Comparison of ENCODE assay signal across 34 cellular contexts in the genomic region with DNA sequence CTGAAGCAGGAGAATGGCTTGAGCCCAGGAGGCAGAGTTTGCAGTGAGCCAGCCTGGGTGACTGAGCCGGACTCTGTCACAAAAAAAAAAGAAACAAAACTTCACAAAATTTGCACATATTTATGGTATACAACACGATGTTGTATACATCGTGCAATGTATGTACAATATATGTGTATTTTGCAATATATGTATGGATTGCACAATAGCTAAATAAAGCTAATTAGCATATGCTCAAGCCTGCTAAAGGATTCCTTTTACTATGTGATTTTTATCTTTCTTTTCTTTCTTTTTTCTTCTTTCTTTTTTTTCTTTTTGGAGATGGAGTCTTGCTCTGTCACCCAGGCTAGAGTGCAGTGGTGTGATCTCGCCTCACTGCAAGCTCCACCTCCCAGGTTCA.
"Had no signal": no experiment of that assay in that cellular context is flagged by ENCODE, and none has a peak within 500 bp of the region (broad histone marks: within the 10 kb centered on the region; RNA-seq: fewer than 3 reads in every experiment).

No MANE protein-coding gene starts in this region.

- H3K4me3 ChIP-seq: adrenal gland, body of pancreas, breast epithelium had no signal

- FAIRE-seq: astrocyte, TTC549 had no signal

- H3K4me1 ChIP-seq: adrenal gland, body of pancreas, breast epithelium had no signal

- H3K9me3 ChIP-seq: adrenal gland, body of pancreas, breast epithelium had no signal

- H3K36me3 ChIP-seq: adrenal gland, brain microvascular endothelial cell, breast epithelium, WERI-Rb-1 had no signal

- H3K27ac ChIP-seq: adrenal gland, body of pancreas, brain microvascular endothelial cell, breast epithelium, WERI-Rb-1 had no signal

- H3K27me3 ChIP-seq: adrenal gland, body of pancreas, brain microvascular endothelial cell, breast epithelium had no signal

- DNase-seq: activated CD4-positive, alpha-beta memory T cell treated with anti-CD3 and anti-CD28 coated beads for 36 hours; activated CD4-positive, alpha-beta T cell treated with anti-CD3 and anti-CD28 coated beads for 4 hours; activated CD4-positive, alpha-beta T cell treated with anti-CD3 and anti-CD28 coated beads, Interleukin-2, amount 10 ng/mL, durations not matched to agents 24 days and 14 days; activated CD4-positive, alpha-beta T cell treated with anti-CD3 and anti-CD28 coated beads, Interleukin-2, amount 50 U/mL, for 1 hour; activated CD4-positive, alpha-beta T cell treated with anti-CD3 and anti-CD28 coated beads, Interleukin-2, amount 50 U/mL, for 4 hours; activated CD4-positive, CD25-positive, alpha-beta regulatory T cell treated with anti-CD3 and anti-CD28 coated beads, Interleukin-2, amount 50 U/mL, for 72 hours; activated CD8-positive, alpha-beta memory T cell treated with anti-CD3 and anti-CD28 coated beads, Interleukin-2, amount 50 U/mL, for 4 hours; activated CD8-positive, alpha-beta T cell treated with anti-CD3 and anti-CD28 coated beads for 36 hours; activated effector memory CD4-positive, alpha-beta T cell treated with anti-CD3 and anti-CD28 coated beads, Interleukin-2, amount 50 U/mL, for 16 hours; activated gamma-delta T cell treated with Interleukin-2 at 50 U/mL for 16 hours; activated naive CD4-positive, alpha-beta T cell; activated naive CD4-positive, alpha-beta T cell treated with anti-CD3 and anti-CD28 coated beads for 36 hours; activated naive CD4-positive, alpha-beta T cell treated with anti-CD3 and anti-CD28 coated beads, Interleukin-2, amount 50 U/mL, for 16 hours; activated naive CD8-positive, alpha-beta T cell treated with anti-CD3 and anti-CD28 coated beads for 36 hours; activated T-cell treated with anti-CD3 and anti-CD28 coated beads for 4 hours; activated T-cell treated with anti-CD3 and anti-CD28 coated beads, Interleukin-2, amount 50 U/mL, for 1 hour; activated T-cell treated with anti-CD3 and anti-CD28 coated beads, Interleukin-2, amount 50 U/mL, for 4 hours; activated T-cell treated with anti-CD3 and anti-CD28 coated beads, Interleukin-2, amount 50 U/mL, for 72 hours; adrenal gland; amniotic stem cell; aorta; body of pancreas; brain microvascular endothelial cell; central memory CD4-positive, alpha-beta T cell; T-helper 1 cell; T-helper 2 cell; T-helper 9 cell; WERI-Rb-1 had no signal

- ATAC-seq: activated CD8-positive, alpha-beta T cell treated with anti-CD3 and anti-CD28 coated beads for 36 hours; activated naive CD4-positive, alpha-beta T cell treated with anti-CD3 and anti-CD28 coated beads, Interleukin-2, amount 50 U/mL, for 72 hours; activated T-cell treated with anti-CD3 and anti-CD28 coated beads, Interleukin-2, amount 50 U/mL, for 4 hours; activated T-cell treated with anti-CD3 and anti-CD28 coated beads, Interleukin-2, amount 50 U/mL, for 72 hours; activated T-helper 17 cell treated with anti-CD3 and anti-CD28 coated beads, Interleukin-2, amount 50 U/mL, for 72 hours; body of pancreas; WTC11 had no signal
